In the genomic region with DNA sequence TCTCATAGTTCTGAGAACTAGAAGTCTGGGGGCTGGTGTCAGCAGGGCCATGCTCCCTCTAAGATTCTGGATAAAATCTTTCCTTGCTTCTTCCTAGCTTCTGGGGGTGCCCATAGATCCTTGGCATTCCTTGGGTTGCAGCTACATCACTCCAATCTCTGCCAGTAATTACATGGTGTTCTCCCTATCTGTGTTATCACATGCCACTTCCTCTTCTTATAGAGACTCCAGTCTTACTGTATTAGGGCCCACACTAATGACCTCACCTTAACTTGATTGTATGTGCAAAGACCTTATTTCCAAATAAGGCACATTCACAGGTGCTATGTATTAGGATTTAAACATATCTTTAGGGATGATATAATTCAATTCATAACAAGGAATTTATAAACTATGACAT, we compare ENCODE assay signal across 18 cellular contexts.
"Had no signal": no experiment of that assay in that cellular context is flagged by ENCODE, and none has a peak within 500 bp of the region (broad histone marks: within the 10 kb centered on the region; RNA-seq: fewer than 3 reads in every experiment).

No MANE protein-coding gene starts in this region.

- H3K27ac ChIP-seq: RWPE1 had no signal

- H3K9ac ChIP-seq: SK-N-SH had no signal

- H3K9me3 ChIP-seq: SK-N-SH had no signal

- DNase-seq: KBM-7, MV-4-11, NCI-H1048, NCI-H1105, NCI-H1436 treated with DMSO at 0.1 percent for 48 hours, NCI-H1694 treated with DMSO at 0.1 percent for 48 hours, NCI-H1930, NCI-H2107, NCI-H2227 treated with DMSO at 0.1 percent for 48 hours, NCI-H446, NCI-H510A, NCI-H524 treated with DMSO at 0.1 percent for 48 hours, SHP77, SK-N-SH, SW 1271, T-cell had no signal

- H3K4me2 ChIP-seq: SK-N-SH had no signal

- ATAC-seq: T-cell had no signal

- FAIRE-seq: RCC 7860 had no signal
